In the genomic region with DNA sequence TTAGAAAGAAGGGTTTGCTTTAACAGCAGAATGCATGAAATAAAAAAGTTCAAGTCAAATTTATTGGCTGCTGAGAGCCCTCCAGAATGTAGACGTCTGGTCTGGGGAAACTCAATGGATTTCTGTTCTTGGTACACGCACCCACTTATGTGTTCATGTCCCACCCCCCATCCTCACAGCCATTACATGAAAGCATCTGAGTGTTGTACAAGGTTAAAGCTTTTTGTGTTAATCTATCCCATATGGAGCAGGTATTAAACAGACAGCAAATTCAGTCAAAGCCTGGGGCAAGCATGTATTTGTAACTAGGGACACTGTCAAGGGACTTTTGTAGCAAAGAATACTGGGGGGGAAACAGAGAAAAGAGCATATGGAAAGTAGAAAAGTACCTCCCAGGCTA, we compare ENCODE assay signal across 1 cellular context.
TF ChIP-seq lines count a peak whose summit lies in the region.

No MANE protein-coding gene starts in this region.

TF ChIP-seq in SK-N-SH treated with all-trans-retinoic acid at 6 μM for 48 hours, 23 proteins besides CTCF, POLR2A, EP300 and RAD21 (continued from another document):
- TF ChIP-seq, protein P1, sequence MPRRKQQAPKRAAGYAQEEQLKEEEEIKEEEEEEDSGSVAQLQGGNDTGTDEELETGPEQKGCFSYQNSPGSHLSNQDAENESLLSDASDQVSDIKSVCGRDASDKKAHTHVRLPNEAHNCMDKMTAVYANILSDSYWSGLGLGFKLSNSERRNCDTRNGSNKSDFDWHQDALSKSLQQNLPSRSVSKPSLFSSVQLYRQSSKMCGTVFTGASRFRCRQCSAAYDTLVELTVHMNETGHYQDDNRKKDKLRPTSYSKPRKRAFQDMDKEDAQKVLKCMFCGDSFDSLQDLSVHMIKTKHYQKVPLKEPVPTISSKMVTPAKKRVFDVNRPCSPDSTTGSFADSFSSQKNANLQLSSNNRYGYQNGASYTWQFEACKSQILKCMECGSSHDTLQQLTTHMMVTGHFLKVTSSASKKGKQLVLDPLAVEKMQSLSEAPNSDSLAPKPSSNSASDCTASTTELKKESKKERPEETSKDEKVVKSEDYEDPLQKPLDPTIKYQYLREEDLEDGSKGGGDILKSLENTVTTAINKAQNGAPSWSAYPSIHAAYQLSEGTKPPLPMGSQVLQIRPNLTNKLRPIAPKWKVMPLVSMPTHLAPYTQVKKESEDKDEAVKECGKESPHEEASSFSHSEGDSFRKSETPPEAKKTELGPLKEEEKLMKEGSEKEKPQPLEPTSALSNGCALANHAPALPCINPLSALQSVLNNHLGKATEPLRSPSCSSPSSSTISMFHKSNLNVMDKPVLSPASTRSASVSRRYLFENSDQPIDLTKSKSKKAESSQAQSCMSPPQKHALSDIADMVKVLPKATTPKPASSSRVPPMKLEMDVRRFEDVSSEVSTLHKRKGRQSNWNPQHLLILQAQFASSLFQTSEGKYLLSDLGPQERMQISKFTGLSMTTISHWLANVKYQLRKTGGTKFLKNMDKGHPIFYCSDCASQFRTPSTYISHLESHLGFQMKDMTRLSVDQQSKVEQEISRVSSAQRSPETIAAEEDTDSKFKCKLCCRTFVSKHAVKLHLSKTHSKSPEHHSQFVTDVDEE (CRISPR knock-in tag; IDR thresholded peaks at IDR 0.05) = peak; percentile 42; the same call in 1 of the 2 replicates
- TF ChIP-seq RARB (CRISPR knock-in tag; IDR thresholded peaks at IDR 0.05) (no peak), PPARA (CRISPR knock-in tag; IDR thresholded peaks at IDR 0.05; ENCODE audit: borderline replicate concordance) (no peak), OSR1 (CRISPR knock-in tag; IDR thresholded peaks at IDR 0.05) (no peak), GLIS3 (CRISPR knock-in tag; IDR thresholded peaks at IDR 0.05) (no peak), ISL1 (CRISPR knock-in tag; IDR thresholded peaks at IDR 0.05) (no peak), ARNTL (CRISPR knock-in tag; IDR thresholded peaks at IDR 0.05; ENCODE audit: borderline replicate concordance, low read depth) (no peak)
- TF ChIP-seq, protein P2, sequence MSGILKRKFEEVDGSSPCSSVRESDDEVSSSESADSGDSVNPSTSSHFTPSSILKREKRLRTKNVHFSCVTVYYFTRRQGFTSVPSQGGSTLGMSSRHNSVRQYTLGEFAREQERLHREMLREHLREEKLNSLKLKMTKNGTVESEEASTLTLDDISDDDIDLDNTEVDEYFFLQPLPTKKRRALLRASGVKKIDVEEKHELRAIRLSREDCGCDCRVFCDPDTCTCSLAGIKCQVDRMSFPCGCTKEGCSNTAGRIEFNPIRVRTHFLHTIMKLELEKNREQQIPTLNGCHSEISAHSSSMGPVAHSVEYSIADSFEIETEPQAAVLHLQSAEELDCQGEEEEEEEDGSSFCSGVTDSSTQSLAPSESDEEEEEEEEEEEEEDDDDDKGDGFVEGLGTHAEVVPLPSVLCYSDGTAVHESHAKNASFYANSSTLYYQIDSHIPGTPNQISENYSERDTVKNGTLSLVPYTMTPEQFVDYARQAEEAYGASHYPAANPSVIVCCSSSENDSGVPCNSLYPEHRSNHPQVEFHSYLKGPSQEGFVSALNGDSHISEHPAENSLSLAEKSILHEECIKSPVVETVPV (CRISPR knock-in tag; IDR thresholded peaks at IDR 0.05) = no peak
